ENCODE assay signal across 8 cellular contexts in genomic region chr9:20684865-20685696, GRCh38. TPM values are rescaled to one million over a fixed set of nuclear protein-coding genes. Genes with fewer than 3 reads are reported as not detected.
DNase-seq lines count a peak whose midpoint lies in the region; ATAC-seq, FAIRE-seq and TF ChIP-seq lines count a peak whose summit lies in the region.

No MANE protein-coding gene starts in this region.

- no peak for TF ChIP-seq RAD21 in H1 (IDR thresholded peaks at IDR 0.05 in 1 of 2, conservative IDR thresholded peaks at IDR 0.05 in 1 of 2; ENCODE audit: low read depth in 2 of 2, low read length in 2 of 2)

- TF ChIP-seq CTCF in OCI-LY3 (IDR thresholded peaks at IDR 0.05; ENCODE audit: low read depth, low read length) = no peak
- no peak for TF ChIP-seq CTCF in H1 (IDR thresholded peaks at IDR 0.05; ENCODE audit: control extremely low read depth in 1 of 3, insufficient read depth in 1 of 3, low read depth in 1 of 3, low read length in 3 of 3)

- H2BK12ac ChIP-seq in H1 (ENCODE audit: low read depth, low read length) = no peak overlapping the region

- H2AFZ ChIP-seq in OCI-LY3 (ENCODE audit: low read depth, low read length) (peak overlapping the region; percentile 89), H1 (ENCODE audit: low read length) (peak overlapping the region; percentile 10)

- H3K36me3 ChIP-seq in OCI-LY3 (replicated peaks; ENCODE audit: low read depth, low read length) (no peaks in the 10 kb centered on the region), H1 (ENCODE audit: control insufficient read depth in 2 of 4, insufficient read depth in 4 of 4, low read length in 3 of 4) (no peaks in the 10 kb centered on the region)

- no peak for FAIRE-seq in H1 (lab: Jason Lieb, UNC)

- no peak for TF ChIP-seq POLR2A in H1 (IDR thresholded peaks at IDR 0.05; ENCODE audit: control extremely low read depth in 1 of 2, low read depth in 2 of 2, low read length in 2 of 2)

- WGBS in H1 (ENCODE audit: extremely low coverage in 1 of 2, insufficient coverage in 1 of 2, insufficient read length in 1 of 2, insufficient replicate concordance in 2 of 2, low coverage in 1 of 2, low lambda C conversion rate in 2 of 2, missing lambda C conversion rate in 1 of 2), 2 experiments = 50% methylated on average over 11 of the region's 11 CpGs; no CpG with 5 or more reads in 1 of the 2 experiments

- H3K18ac ChIP-seq in H1 (ENCODE audit: extremely low read depth, low read length) = 0 out of 2 replicates have a peak overlapping the region, but pooled peaks have one; percentile 11

- POLR2A ChIA-PET in H1 (lab: Charles Lee; ENCODE audit: partially characterized antibody) = interaction anchor here (1.2 to 3.0 kb wide), 14 partner anchors 10 to 63 kb away, joined by 3 to 22 read pairs (median 4); partner anchors contain the start of gene MLLT3

- no peak for ATAC-seq in natural killer cell treated with Interleukin-12 subunit alpha and Interleukin-12 subunit beta and Interleukin-15 and Interleukin-18, amount 100 ng/mL, for 72 hours
- ATAC-seq in HG03175 (IDR thresholded peaks at IDR 0.05; ENCODE audit: unreplicated experiment) (no peak), GM21390 (IDR thresholded peaks at IDR 0.05; ENCODE audit: unreplicated experiment) (no peak)

- H3K4me2 ChIP-seq in OCI-LY3 (ENCODE audit: low read length) (peak overlapping the region; percentile 93), H1 (ENCODE audit: insufficient read depth in 1 of 2, low read depth in 2 of 2, low read length in 2 of 2) (peak overlapping the region; percentile 68 to 95)

- H3K36me3 Mint-ChIP-seq in activated T-cell treated with anti-CD3 and anti-CD28 coated beads, Interleukin-2, amount 50 U/mL, for 24 hours (ENCODE audit: low read depth) = no peaks in the 10 kb centered on the region
- no peaks in the 10 kb centered on the region for H3K36me3 Mint-ChIP-seq in natural killer cell treated with Interleukin-12 subunit alpha and Interleukin-12 subunit beta and Interleukin-15 and Interleukin-18, amount 100 ng/mL, for 72 hours

- peak overlapping the region; percentile 94 for H3K27ac Mint-ChIP-seq in activated T-cell treated with anti-CD3 and anti-CD28 coated beads, Interleukin-2, amount 50 U/mL, for 24 hours
- peak overlapping the region; percentile 65 to 83 for H3K27ac Mint-ChIP-seq in natural killer cell treated with Interleukin-12 subunit alpha and Interleukin-12 subunit beta and Interleukin-15 and Interleukin-18, amount 100 ng/mL, for 72 hours

- peak overlapping the region; percentile 88 for H3K56ac ChIP-seq in H1 (replicated peaks; ENCODE audit: insufficient read length, low read depth, low read length)

- no peak overlapping the region; the same call in 1 of the 2 replicates for H2AK5ac ChIP-seq in H1 (ENCODE audit: low read depth, low read length)

- no peak overlapping the region for H2BK120ac ChIP-seq in H1 (replicated peaks; ENCODE audit: low read depth, low read length)

- peak overlapping the region; percentile 89 for H3K4me3 Mint-ChIP-seq in activated T-cell treated with anti-CD3 and anti-CD28 coated beads, Interleukin-2, amount 50 U/mL, for 24 hours
- H3K4me3 Mint-ChIP-seq in natural killer cell treated with Interleukin-12 subunit alpha and Interleukin-12 subunit beta and Interleukin-15 and Interleukin-18, amount 100 ng/mL, for 72 hours = peak overlapping the region; percentile 92

- peaks cover 9% of the 10 kb centered on the region for H3K23me2 ChIP-seq in H1 (ENCODE audit: low read depth, low read length)

- H3K4me1 Mint-ChIP-seq in activated T-cell treated with anti-CD3 and anti-CD28 coated beads, Interleukin-2, amount 50 U/mL, for 24 hours (ENCODE audit: low read depth) = peaks cover 33% of the 10 kb centered on the region
- peaks cover 16 to 17% of the 10 kb centered on the region in 2 donors for H3K4me1 Mint-ChIP-seq in natural killer cell treated with Interleukin-12 subunit alpha and Interleukin-12 subunit beta and Interleukin-15 and Interleukin-18, amount 100 ng/mL, for 72 hours (ENCODE audit: low read depth in 2 of 2)

- H2BK5ac ChIP-seq in H1 (ENCODE audit: low read depth, low read length) = 0 out of 2 replicates have a peak overlapping the region, but pooled peaks have one; percentile 8

- H3K27ac ChIP-seq in OCI-LY3 (ENCODE audit: low read length) (0 out of 2 replicates have a peak overlapping the region, but pooled peaks have one; percentile 35), H1 (ENCODE audit: low read depth, low read length) (no peak overlapping the region)

- no peak overlapping the region for H3K4ac ChIP-seq in H1 (replicated peaks; ENCODE audit: insufficient read length, low read depth, low read length)

- no peak for DNase-seq in activated T-cell treated with anti-CD3 and anti-CD28 coated beads, Interleukin-2, amount 50 U/mL, for 24 hours
- DNase-seq in activated T-cell treated with anti-CD3 and anti-CD28 coated beads, Interleukin-2, amount 50 U/mL, for 48 hours = no peak
- DNase-seq in H1 (ENCODE audit: low read depth in 1 of 2, low spot score in 2 of 2) (no peak), NCI-H345 (lab: John Stamatoyannopoulos, UW) (no peak)
- no peak for DNase-seq in natural killer cell treated with Interleukin-12 subunit alpha and Interleukin-12 subunit beta and Interleukin-15 and Interleukin-18, amount 100 ng/mL, for 72 hours (ENCODE audit: low spot score)

- H3K9me3 ChIP-seq in OCI-LY3 (ENCODE audit: insufficient read depth, low read length) = no peaks in the 10 kb centered on the region
- H3K9me3 ChIP-seq in H1 (ENCODE audit: insufficient read depth in 2 of 2, low read depth in 1 of 2, low read length in 1 of 2) = no peaks in the 10 kb centered on the region

- H4K8ac ChIP-seq in H1 (ENCODE audit: extremely low read depth, insufficient read depth, low read length) = no peak overlapping the region

- H3K9ac ChIP-seq in OCI-LY3 (ENCODE audit: low read length) = peak overlapping the region; percentile 87
- peak overlapping the region; percentile 67 to 71 (median 70); a peak in 5 of 7 replicates for H3K9ac ChIP-seq in H1 (replicated peaks in 1 of 4; ENCODE audit: extremely low read depth in 1 of 4, low read depth in 3 of 4, low read length in 3 of 4)

- H3K79me2 ChIP-seq in OCI-LY3 (ENCODE audit: low read length) (peaks cover 33% of the 10 kb centered on the region), H1 (ENCODE audit: control insufficient read depth in 1 of 2, insufficient read depth in 2 of 2, low read length in 2 of 2) (peaks cover 0 to 52% of the 10 kb centered on the region in 2 experiments; a peak in 2 of 4 replicates)

- peak overlapping the region; percentile 65 for H3K23ac ChIP-seq in H1 (ENCODE audit: insufficient read length)

- H3K9me3 Mint-ChIP-seq in activated T-cell treated with anti-CD3 and anti-CD28 coated beads, Interleukin-2, amount 50 U/mL, for 24 hours = no peaks in the 10 kb centered on the region
- H3K9me3 Mint-ChIP-seq in natural killer cell treated with Interleukin-12 subunit alpha and Interleukin-12 subunit beta and Interleukin-15 and Interleukin-18, amount 100 ng/mL, for 72 hours = no peaks in the 10 kb centered on the region

- CTCF ChIA-PET in H1 (lab: Charles Lee; ENCODE audit: partially characterized antibody) = interaction anchor here (0.6 to 1.3 kb wide), 5 partner anchors 62 to 243 kb away, joined by 3 to 4 read pairs (median 3); no protein-coding TSS in a partner anchor

- no peak overlapping the region for H4K5ac ChIP-seq in H1 (ENCODE audit: insufficient read length, low read depth, low read length)

- H3K27me3 ChIP-seq in OCI-LY3 (ENCODE audit: low read depth, low read length) (no peaks in the 10 kb centered on the region), H1 (replicated peaks in 1 of 4; ENCODE audit: control insufficient read depth in 3 of 4, extremely low read depth in 1 of 4, insufficient read depth in 3 of 4, low read length in 3 of 4) (no peaks in the 10 kb centered on the region)

- H4K91ac ChIP-seq in H1 (replicated peaks; ENCODE audit: insufficient read length, low read length) = peak overlapping the region; percentile 77

- TF ChIP-seq EP300 in H1 (IDR thresholded peaks at IDR 0.05; ENCODE audit: borderline replicate concordance in 1 of 2, low read depth in 2 of 2, low read length in 2 of 2) = no peak

- no peaks in the 10 kb centered on the region for H3K27me3 Mint-ChIP-seq in activated T-cell treated with anti-CD3 and anti-CD28 coated beads, Interleukin-2, amount 50 U/mL, for 24 hours
- no peaks in the 10 kb centered on the region for H3K27me3 Mint-ChIP-seq in natural killer cell treated with Interleukin-12 subunit alpha and Interleukin-12 subunit beta and Interleukin-15 and Interleukin-18, amount 100 ng/mL, for 72 hours

- H2BK15ac ChIP-seq in H1 (ENCODE audit: low read length) = no peak overlapping the region

- H3K79me1 ChIP-seq in H1 (ENCODE audit: low read depth, low read length) = peaks cover 3% of the 10 kb centered on the region; the same call in 1 of the 2 replicates

- H2BK20ac ChIP-seq in H1 (ENCODE audit: low read length) = no peak overlapping the region

- H3K14ac ChIP-seq in H1 (ENCODE audit: insufficient read length) = no peak overlapping the region

- H3K4me3 ChIP-seq in OCI-LY3 (ENCODE audit: low read length) = peak overlapping the region; percentile 97
- peak overlapping the region; percentile 64 to 75 (median 70) for H3K4me3 ChIP-seq in H1 (ENCODE audit: extremely low read depth in 1 of 4, insufficient read depth in 2 of 4, low read depth in 3 of 4, low read length in 4 of 4)

- H3K4me1 ChIP-seq in OCI-LY3 (ENCODE audit: low read length) (peaks cover 10% of the 10 kb centered on the region), H1 (replicated peaks in 1 of 4; ENCODE audit: control insufficient read depth in 3 of 4, insufficient read depth in 4 of 4, low read length in 3 of 4) (peaks cover 3 to 10% (median 6%) of the 10 kb centered on the region in 4 experiments; a peak in 4 of 7 replicates)

- H4K20me1 ChIP-seq in OCI-LY3 (ENCODE audit: insufficient read depth, low read length) (no peaks in the 10 kb centered on the region), H1 (replicated peaks in 1 of 2; ENCODE audit: control insufficient read depth in 1 of 2, insufficient read depth in 2 of 2, low read length in 2 of 2) (peaks cover 0 to 7% of the 10 kb centered on the region in 2 experiments)

RNA-seq across cellular contexts. Expression of gene FOCAD, which starts 1.0 kb away (rescaled TPM):
- total RNA-seq in H1 (2021; fragmentation: NEBNext Ultra II Directional; extraction: Animal tissue kit (Norgen Biotek cat#: 25700)) = 36.8 and 38.4 TPM in 2 replicates
- polyA plus RNA-seq in H1 (2011; rRNA removed) = 17.8 and 22.0 TPM in 2 replicates
- 23.9 TPM for polyA plus RNA-seq in H1 (2011; cell fraction: cytosol; rRNA removed)
- polyA plus RNA-seq in H1 (2011; cell fraction: nucleus; rRNA removed) = 35.4 TPM
- 22.5 to 30.2 TPM (median 25.6 TPM) in 4 replicates for polyA plus RNA-seq in H1 (2012, experiment 1 of 2)
- polyA plus RNA-seq in H1 (2012, experiment 2 of 2) = 2.2 TPM
- 12.1 TPM for polyA plus RNA-seq in H1 (2013, experiment 1 of 2)
- polyA plus RNA-seq in H1 (2013, experiment 2 of 2) = 11.9 TPM
- polyA minus RNA-seq in H1 (2011; rRNA and poly(A)+ RNA removed) = 170 and 223 TPM in 2 replicates
- polyA minus RNA-seq in H1 (2011; cell fraction: cytosol; rRNA and poly(A)+ RNA removed) = 33.1 TPM
- polyA minus RNA-seq in H1 (2011; cell fraction: nucleus; rRNA and poly(A)+ RNA removed) = 211 TPM
- total RNA-seq in natural killer cell treated with Interleukin-12 subunit alpha and Interleukin-12 subunit beta and Interleukin-15 and Interleukin-18, amount 100 ng/mL, for 72 hours = 10 to 100 TPM; 26.6 to 40.7 TPM
